1 cellular context compared by ENCODE assay signal in the genomic region with DNA sequence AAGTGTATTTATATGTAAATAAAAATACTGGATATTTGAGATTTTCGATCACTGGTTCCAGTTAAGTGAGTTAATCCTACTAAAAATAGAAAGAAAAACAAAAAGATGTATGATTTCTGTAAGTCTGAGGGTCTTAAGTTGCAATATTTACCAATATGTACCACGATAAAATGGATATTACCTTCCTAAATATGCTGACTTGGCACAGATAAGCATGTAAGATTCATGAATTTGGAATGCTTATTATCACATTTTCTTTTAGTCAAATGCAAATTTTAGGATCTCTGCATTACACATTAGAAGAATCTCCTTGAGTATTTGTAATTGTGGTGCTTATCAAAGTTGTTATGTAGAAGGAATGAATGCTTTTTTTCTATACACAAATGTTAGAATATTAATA.
TF ChIP-seq lines count a peak whose summit lies in the region.

No MANE protein-coding gene starts in this region.

TF ChIP-seq in GM23338, 12 proteins besides CTCF, POLR2A, EP300 and RAD21 (continued from another document):
- TF ChIP-seq, protein P1, sequence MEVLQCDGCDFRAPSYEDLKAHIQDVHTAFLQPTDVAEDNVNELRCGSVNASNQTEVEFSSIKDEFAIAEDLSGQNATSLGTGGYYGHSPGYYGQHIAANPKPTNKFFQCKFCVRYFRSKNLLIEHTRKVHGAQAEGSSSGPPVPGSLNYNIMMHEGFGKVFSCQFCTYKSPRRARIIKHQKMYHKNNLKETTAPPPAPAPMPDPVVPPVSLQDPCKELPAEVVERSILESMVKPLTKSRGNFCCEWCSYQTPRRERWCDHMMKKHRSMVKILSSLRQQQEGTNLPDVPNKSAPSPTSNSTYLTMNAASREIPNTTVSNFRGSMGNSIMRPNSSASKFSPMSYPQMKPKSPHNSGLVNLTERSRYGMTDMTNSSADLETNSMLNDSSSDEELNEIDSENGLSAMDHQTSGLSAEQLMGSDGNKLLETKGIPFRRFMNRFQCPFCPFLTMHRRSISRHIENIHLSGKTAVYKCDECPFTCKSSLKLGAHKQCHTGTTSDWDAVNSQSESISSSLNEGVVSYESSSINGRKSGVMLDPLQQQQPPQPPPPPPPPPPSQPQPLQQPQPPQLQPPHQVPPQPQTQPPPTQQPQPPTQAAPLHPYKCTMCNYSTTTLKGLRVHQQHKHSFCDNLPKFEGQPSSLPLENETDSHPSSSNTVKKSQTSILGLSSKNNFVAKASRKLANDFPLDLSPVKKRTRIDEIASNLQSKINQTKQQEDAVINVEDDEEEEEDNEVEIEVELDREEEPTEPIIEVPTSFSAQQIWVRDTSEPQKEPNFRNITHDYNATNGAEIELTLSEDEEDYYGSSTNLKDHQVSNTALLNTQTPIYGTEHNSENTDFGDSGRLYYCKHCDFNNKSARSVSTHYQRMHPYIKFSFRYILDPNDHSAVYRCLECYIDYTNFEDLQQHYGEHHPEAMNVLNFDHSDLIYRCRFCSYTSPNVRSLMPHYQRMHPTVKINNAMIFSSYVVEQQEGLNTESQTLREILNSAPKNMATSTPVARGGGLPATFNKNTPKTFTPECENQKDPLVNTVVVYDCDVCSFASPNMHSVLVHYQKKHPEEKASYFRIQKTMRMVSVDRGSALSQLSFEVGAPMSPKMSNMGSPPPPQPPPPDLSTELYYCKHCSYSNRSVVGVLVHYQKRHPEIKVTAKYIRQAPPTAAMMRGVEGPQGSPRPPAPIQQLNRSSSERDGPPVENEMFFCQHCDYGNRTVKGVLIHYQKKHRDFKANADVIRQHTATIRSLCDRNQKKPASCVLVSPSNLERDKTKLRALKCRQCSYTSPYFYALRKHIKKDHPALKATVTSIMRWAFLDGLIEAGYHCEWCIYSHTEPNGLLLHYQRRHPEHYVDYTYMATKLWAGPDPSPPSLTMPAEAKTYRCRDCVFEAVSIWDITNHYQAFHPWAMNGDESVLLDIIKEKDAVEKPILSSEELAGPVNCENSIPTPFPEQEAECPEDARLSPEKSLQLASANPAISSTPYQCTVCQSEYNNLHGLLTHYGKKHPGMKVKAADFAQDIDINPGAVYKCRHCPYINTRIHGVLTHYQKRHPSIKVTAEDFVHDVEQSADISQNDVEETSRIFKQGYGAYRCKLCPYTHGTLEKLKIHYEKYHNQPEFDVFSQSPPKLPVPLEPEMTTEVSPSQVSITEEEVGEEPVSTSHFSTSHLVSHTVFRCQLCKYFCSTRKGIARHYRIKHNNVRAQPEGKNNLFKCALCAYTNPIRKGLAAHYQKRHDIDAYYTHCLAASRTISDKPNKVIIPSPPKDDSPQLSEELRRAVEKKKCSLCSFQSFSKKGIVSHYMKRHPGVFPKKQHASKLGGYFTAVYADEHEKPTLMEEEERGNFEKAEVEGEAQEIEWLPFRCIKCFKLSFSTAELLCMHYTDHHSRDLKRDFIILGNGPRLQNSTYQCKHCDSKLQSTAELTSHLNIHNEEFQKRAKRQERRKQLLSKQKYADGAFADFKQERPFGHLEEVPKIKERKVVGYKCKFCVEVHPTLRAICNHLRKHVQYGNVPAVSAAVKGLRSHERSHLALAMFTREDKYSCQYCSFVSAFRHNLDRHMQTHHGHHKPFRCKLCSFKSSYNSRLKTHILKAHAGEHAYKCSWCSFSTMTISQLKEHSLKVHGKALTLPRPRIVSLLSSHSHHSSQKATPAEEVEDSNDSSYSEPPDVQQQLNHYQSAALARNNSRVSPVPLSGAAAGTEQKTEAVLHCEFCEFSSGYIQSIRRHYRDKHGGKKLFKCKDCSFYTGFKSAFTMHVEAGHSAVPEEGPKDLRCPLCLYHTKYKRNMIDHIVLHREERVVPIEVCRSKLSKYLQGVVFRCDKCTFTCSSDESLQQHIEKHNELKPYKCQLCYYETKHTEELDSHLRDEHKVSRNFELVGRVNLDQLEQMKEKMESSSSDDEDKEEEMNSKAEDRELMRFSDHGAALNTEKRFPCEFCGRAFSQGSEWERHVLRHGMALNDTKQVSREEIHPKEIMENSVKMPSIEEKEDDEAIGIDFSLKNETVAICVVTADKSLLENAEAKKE (CRISPR knock-in tag; IDR thresholded peaks at IDR 0.05) = no peak
- no peak for TF ChIP-seq NANOG (IDR thresholded peaks at IDR 0.05; ENCODE audit: borderline replicate concordance)
- TF ChIP-seq EZH2 (IDR thresholded peaks at IDR 0.05; ENCODE audit: low read depth, unreplicated experiment) = no peak
- TF ChIP-seq POLR2AphosphoS5 (IDR thresholded peaks at IDR 0.05; ENCODE audit: low read depth) = no peak
- TF ChIP-seq, protein P2, sequence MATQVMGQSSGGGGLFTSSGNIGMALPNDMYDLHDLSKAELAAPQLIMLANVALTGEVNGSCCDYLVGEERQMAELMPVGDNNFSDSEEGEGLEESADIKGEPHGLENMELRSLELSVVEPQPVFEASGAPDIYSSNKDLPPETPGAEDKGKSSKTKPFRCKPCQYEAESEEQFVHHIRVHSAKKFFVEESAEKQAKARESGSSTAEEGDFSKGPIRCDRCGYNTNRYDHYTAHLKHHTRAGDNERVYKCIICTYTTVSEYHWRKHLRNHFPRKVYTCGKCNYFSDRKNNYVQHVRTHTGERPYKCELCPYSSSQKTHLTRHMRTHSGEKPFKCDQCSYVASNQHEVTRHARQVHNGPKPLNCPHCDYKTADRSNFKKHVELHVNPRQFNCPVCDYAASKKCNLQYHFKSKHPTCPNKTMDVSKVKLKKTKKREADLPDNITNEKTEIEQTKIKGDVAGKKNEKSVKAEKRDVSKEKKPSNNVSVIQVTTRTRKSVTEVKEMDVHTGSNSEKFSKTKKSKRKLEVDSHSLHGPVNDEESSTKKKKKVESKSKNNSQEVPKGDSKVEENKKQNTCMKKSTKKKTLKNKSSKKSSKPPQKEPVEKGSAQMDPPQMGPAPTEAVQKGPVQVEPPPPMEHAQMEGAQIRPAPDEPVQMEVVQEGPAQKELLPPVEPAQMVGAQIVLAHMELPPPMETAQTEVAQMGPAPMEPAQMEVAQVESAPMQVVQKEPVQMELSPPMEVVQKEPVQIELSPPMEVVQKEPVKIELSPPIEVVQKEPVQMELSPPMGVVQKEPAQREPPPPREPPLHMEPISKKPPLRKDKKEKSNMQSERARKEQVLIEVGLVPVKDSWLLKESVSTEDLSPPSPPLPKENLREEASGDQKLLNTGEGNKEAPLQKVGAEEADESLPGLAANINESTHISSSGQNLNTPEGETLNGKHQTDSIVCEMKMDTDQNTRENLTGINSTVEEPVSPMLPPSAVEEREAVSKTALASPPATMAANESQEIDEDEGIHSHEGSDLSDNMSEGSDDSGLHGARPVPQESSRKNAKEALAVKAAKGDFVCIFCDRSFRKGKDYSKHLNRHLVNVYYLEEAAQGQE (IDR thresholded peaks at IDR 0.05; ENCODE audit: unreplicated experiment) = no peak
- TF ChIP-seq ZNF114 (CRISPR knock-in tag; IDR thresholded peaks at IDR 0.05) = no peak
TF ChIP-seq in GM23338: peak in this region for 0.
